In the genomic region with DNA sequence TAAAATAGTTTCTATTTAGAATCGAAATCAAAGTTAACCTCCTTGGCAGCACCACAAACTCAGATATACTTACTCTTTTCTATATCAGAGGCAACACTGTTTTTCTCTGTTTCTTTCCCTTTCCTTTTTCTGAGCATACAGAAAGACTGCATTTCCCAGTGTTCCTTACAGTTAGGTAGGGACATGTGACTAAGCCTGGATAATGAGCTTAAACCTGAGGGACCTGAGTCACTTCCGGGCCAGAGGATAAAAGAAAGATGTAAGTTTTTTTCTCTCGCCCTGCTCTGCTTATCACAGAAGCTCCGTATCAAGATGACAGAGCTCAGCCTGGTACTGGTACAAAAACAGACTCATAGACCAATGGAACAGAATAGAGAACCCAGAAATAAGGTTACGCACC, we compare ENCODE assay signal across 16 cellular contexts.
DNase-seq lines count a peak whose midpoint lies in the region; ATAC-seq, FAIRE-seq and TF ChIP-seq lines count a peak whose summit lies in the region.
"Had no signal": no experiment of that assay in that cellular context is flagged by ENCODE, and none has a peak within 500 bp of the region (broad histone marks: within the 10 kb centered on the region; RNA-seq: fewer than 3 reads in every experiment).

No MANE protein-coding gene starts in this region.

- peaks cover 4% of the 10 kb centered on the region for H3K9me3 Mint-ChIP-seq in activated T-cell treated with anti-CD3 and anti-CD28 coated beads, Interleukin-2, amount 50 U/mL, for 4 hours
- H3K9me3 Mint-ChIP-seq in activated T-cell treated with anti-CD3 and anti-CD28 coated beads, Interleukin-2, amount 50 U/mL, for 72 hours: peaks cover 6 to 7% of the 10 kb centered on the region in 2 donors

- no peaks in the 10 kb centered on the region for H3K9me3 ChIP-seq in small intestine (ENCODE audit: control insufficient read depth, low read depth)
- H3K9me3 ChIP-seq: ascending aorta, ovary had no signal

- peaks cover 2% of the 10 kb centered on the region for H3K27me3 Mint-ChIP-seq in activated T-cell treated with anti-CD3 and anti-CD28 coated beads, Interleukin-2, amount 50 U/mL, for 4 hours (ENCODE audit: low read depth)
- no peaks in the 10 kb centered on the region for H3K27me3 Mint-ChIP-seq in activated T-cell treated with anti-CD3 and anti-CD28 coated beads, Interleukin-2, amount 50 U/mL, for 72 hours (ENCODE audit: low read depth)

- H3K27ac ChIP-seq in small intestine (ENCODE audit: low read depth in 1 of 2, low read length in 1 of 2): no peak overlapping the region
- H3K27ac ChIP-seq: ascending aorta, gastroesophageal sphincter, ovary had no signal

- WGBS in small intestine, 3 donors: 65 to 76% (median 68%) methylated on average over 5 of the region's 5 CpGs

- no peak for TF ChIP-seq CTCF in cardiac fibroblast (IDR thresholded peaks at IDR 0.05; ENCODE audit: low read depth, low read length)

- H3K36me3 Mint-ChIP-seq in activated T-cell treated with anti-CD3 and anti-CD28 coated beads, Interleukin-2, amount 50 U/mL, for 4 hours (ENCODE audit: insufficient read depth): no peaks in the 10 kb centered on the region
- peaks cover 0 to 3% of the 10 kb centered on the region in 2 donors for H3K36me3 Mint-ChIP-seq in activated T-cell treated with anti-CD3 and anti-CD28 coated beads, Interleukin-2, amount 50 U/mL, for 72 hours (ENCODE audit: insufficient read depth in 2 of 2)

- no peaks in the 10 kb centered on the region for H3K27me3 ChIP-seq in small intestine (ENCODE audit: control insufficient read depth in 2 of 2, insufficient read depth in 2 of 2, low read length in 2 of 2)
- H3K27me3 ChIP-seq: ascending aorta, gastroesophageal sphincter, ovary had no signal

- peaks cover 3% of the 10 kb centered on the region for H3K4me1 Mint-ChIP-seq in activated T-cell treated with anti-CD3 and anti-CD28 coated beads, Interleukin-2, amount 50 U/mL, for 4 hours (ENCODE audit: low read depth)
- no peaks in the 10 kb centered on the region for H3K4me1 Mint-ChIP-seq in activated T-cell treated with anti-CD3 and anti-CD28 coated beads, Interleukin-2, amount 50 U/mL, for 72 hours (ENCODE audit: low read depth)

- no peak for DNase-seq in activated T-cell treated with anti-CD3 and anti-CD28 coated beads, Interleukin-2, amount 50 U/mL, for 4 hours
- DNase-seq in activated T-cell treated with anti-CD3 and anti-CD28 coated beads, Interleukin-2, amount 50 U/mL, for 72 hours: no peak
- DNase-seq in RPMI7951 (ENCODE audit: low read depth) (peak; percentile 1), cardiac fibroblast (ENCODE audit: low read depth in 2 of 2) (peak; percentile 15 to 62), small intestine (peak; percentile 63), NCI-H146 treated with DMSO at 0.1 percent for 48 hours (lab: John Stamatoyannopoulos, UW; ENCODE audit: unreplicated experiment) (no peak)
- no peak for DNase-seq in stimulated activated CD4-positive, alpha-beta T cell treated with anti-CD3 and anti-CD28 coated beads, Interleukin-2, amount 100 ng/mL, for 48 hours
- DNase-seq: activated CD4-positive, alpha-beta T cell treated with anti-CD3 and anti-CD28 coated beads, Interleukin-2, amount 50 U/mL, for 48 hours; effector CD4-positive, alpha-beta T cell; kidney; NCI-H1092 treated with DMSO at 0.1 percent for 48 hours; NCI-H2227 treated with DMSO at 0.1 percent for 48 hours; ovary had no signal

- H3K4me3 ChIP-seq in cardiac fibroblast (replicated peaks in 1 of 2; ENCODE audit: low read depth in 2 of 2, low read length in 2 of 2) (no peak overlapping the region), small intestine (ENCODE audit: low read depth in 1 of 2, low read length in 2 of 2) (no peak overlapping the region)
- H3K4me3 ChIP-seq: ascending aorta, gastroesophageal sphincter, ovary had no signal

- peak; percentile 41 to 55 for ATAC-seq in activated T-cell treated with anti-CD3 and anti-CD28 coated beads, Interleukin-2, amount 50 U/mL, for 4 hours
- ATAC-seq in activated T-cell treated with anti-CD3 and anti-CD28 coated beads, Interleukin-2, amount 50 U/mL, for 72 hours (replicated peaks in 1 of 2): no peak
- no peak for ATAC-seq in GM18517 (IDR thresholded peaks at IDR 0.05; ENCODE audit: unreplicated experiment)
- ATAC-seq: gastroesophageal sphincter had no signal

- H3K4me1 ChIP-seq in small intestine (ENCODE audit: control insufficient read depth in 2 of 2, insufficient read depth in 1 of 2, low read depth in 1 of 2, low read length in 1 of 2): no peaks in the 10 kb centered on the region
- H3K4me1 ChIP-seq: ascending aorta, gastroesophageal sphincter had no signal

- H3K27ac Mint-ChIP-seq in activated T-cell treated with anti-CD3 and anti-CD28 coated beads, Interleukin-2, amount 50 U/mL, for 72 hours: no peak overlapping the region

- no peak overlapping the region for H3K4me3 Mint-ChIP-seq in activated T-cell treated with anti-CD3 and anti-CD28 coated beads, Interleukin-2, amount 50 U/mL, for 4 hours
- H3K4me3 Mint-ChIP-seq in activated T-cell treated with anti-CD3 and anti-CD28 coated beads, Interleukin-2, amount 50 U/mL, for 72 hours: no peak overlapping the region

- no peaks in the 10 kb centered on the region for H3K36me3 ChIP-seq in small intestine (ENCODE audit: control insufficient read depth in 2 of 2, insufficient read depth in 2 of 2, low read length in 2 of 2)
- H3K36me3 ChIP-seq: ascending aorta, gastroesophageal sphincter, ovary had no signal

- no peak for FAIRE-seq in small intestine (lab: Jason Lieb, UNC)
- FAIRE-seq: kidney had no signal

Comparison
In these comparisons a context has a peak if more than half of its experiments do, and no peak if none do; other contexts are left out.
1. ATAC-seq: peak in activated T-cell treated with anti-CD3 and anti-CD28 coated beads, Interleukin-2, amount 50 U/mL, for 4 hours (2 of 2); none in activated T-cell treated with anti-CD3 and anti-CD28 coated beads, Interleukin-2, amount 50 U/mL, for 72 hours (0 of 2) and GM18517 (single experiment).
2. DNase-seq: peak in RPMI7951 (single experiment), cardiac fibroblast (2 of 2) and small intestine (single experiment); none in activated T-cell treated with anti-CD3 and anti-CD28 coated beads, Interleukin-2, amount 50 U/mL, for 4 hours (single experiment), activated T-cell treated with anti-CD3 and anti-CD28 coated beads, Interleukin-2, amount 50 U/mL, for 72 hours (0 of 2), stimulated activated CD4-positive, alpha-beta T cell treated with anti-CD3 and anti-CD28 coated beads, Interleukin-2, amount 100 ng/mL, for 48 hours (0 of 2) and NCI-H146 treated with DMSO at 0.1 percent for 48 hours (single experiment).